8 cellular contexts compared by ENCODE assay signal in genomic region chr6:35495258-35496035, GRCh38. TPM values are rescaled to one million over a fixed set of nuclear protein-coding genes. Genes with fewer than 3 reads are reported as not detected.
DNase-seq lines count a peak whose midpoint lies in the region; ATAC-seq and FAIRE-seq lines count a peak whose summit lies in the region.

No MANE protein-coding gene starts in this region.

- no peaks in the 10 kb centered on the region for H3K36me3 Mint-ChIP-seq in activated T-helper 17 cell treated with anti-CD3 and anti-CD28 coated beads, Interleukin-2, amount 50 U/mL, for 72 hours (ENCODE audit: low read depth)

- no peaks in the 10 kb centered on the region for H3K36me3 ChIP-seq in H7 (replicated peaks; ENCODE audit: control insufficient read depth, insufficient read depth, low read length)
- peaks cover 4% of the 10 kb centered on the region for H3K36me3 ChIP-seq in iPS-15b (ENCODE audit: control insufficient read depth, insufficient read depth, low read length)
- no peaks in the 10 kb centered on the region for H3K36me3 ChIP-seq in small intestine (ENCODE audit: control insufficient read depth in 2 of 2, insufficient read depth in 2 of 2, low read length in 2 of 2)

- H3K27ac Mint-ChIP-seq in activated T-helper 17 cell treated with anti-CD3 and anti-CD28 coated beads, Interleukin-2, amount 50 U/mL, for 72 hours = no peak overlapping the region

- no peak for ATAC-seq in activated T-helper 17 cell treated with anti-CD3 and anti-CD28 coated beads, Interleukin-2, amount 50 U/mL, for 72 hours (replicated peaks)
- no peak for ATAC-seq in activated CD4-positive, CD25-positive, alpha-beta regulatory T cell treated with anti-CD3 and anti-CD28 coated beads, Interleukin-2, amount 50 U/mL, for 24 hours

- no peaks in the 10 kb centered on the region for H3K9me3 Mint-ChIP-seq in activated T-helper 17 cell treated with anti-CD3 and anti-CD28 coated beads, Interleukin-2, amount 50 U/mL, for 72 hours

- no peak for FAIRE-seq in small intestine (lab: Jason Lieb, UNC)

- DNase-seq in H7 (no peak), small intestine (no peak), cortex of kidney (lab: John Stamatoyannopoulos, UW) (no peak), medulla oblongata (ENCODE audit: extremely low spot score) (no peak), SKM-1 (lab: John Stamatoyannopoulos, UW; ENCODE audit: unreplicated experiment) (no peak)

- peaks cover 17% of the 10 kb centered on the region for H3K4me1 Mint-ChIP-seq in activated T-helper 17 cell treated with anti-CD3 and anti-CD28 coated beads, Interleukin-2, amount 50 U/mL, for 72 hours

- WGBS in small intestine, 3 donors = 32 to 56% (median 54%) methylated on average over 9 of the region's 9 CpGs

- H3K4me1 ChIP-seq in iPS-15b (ENCODE audit: control insufficient read depth, insufficient read depth, low read length) (peaks cover 41% of the 10 kb centered on the region), small intestine (ENCODE audit: control insufficient read depth in 2 of 2, insufficient read depth in 1 of 2, low read depth in 1 of 2, low read length in 1 of 2) (peaks cover 3 to 5% of the 10 kb centered on the region in 2 donors)

- no peak overlapping the region for H3K9ac ChIP-seq in iPS-15b (ENCODE audit: low read depth, low read length)

- peaks cover 5% of the 10 kb centered on the region for H3K27me3 ChIP-seq in H7 (ENCODE audit: control insufficient read depth, insufficient read depth, low read length)
- H3K27me3 ChIP-seq in iPS-15b (ENCODE audit: control insufficient read depth, insufficient read depth, low read length) = peaks cover 24% of the 10 kb centered on the region
- no peaks in the 10 kb centered on the region for H3K27me3 ChIP-seq in small intestine (ENCODE audit: control insufficient read depth in 2 of 2, insufficient read depth in 2 of 2, low read length in 2 of 2)

- H3K4me3 ChIP-seq in H7 (ENCODE audit: insufficient read depth, low read depth, low read length) = peak overlapping the region; percentile 63
- H3K4me3 ChIP-seq in iPS-15b (ENCODE audit: low read depth, low read length) = peak overlapping the region; percentile 77
- peak overlapping the region; percentile 71 to 91 for H3K4me3 ChIP-seq in small intestine (ENCODE audit: low read depth in 1 of 2, low read length in 2 of 2)

- peak overlapping the region; percentile 30 to 73 for H3K27ac ChIP-seq in small intestine (ENCODE audit: low read depth in 1 of 2, low read length in 1 of 2)

- H3K9me3 ChIP-seq in iPS-15b (ENCODE audit: control insufficient read depth, insufficient read depth, low read length) = no peaks in the 10 kb centered on the region
- H3K9me3 ChIP-seq in small intestine (ENCODE audit: control insufficient read depth, low read depth) = no peaks in the 10 kb centered on the region

- peaks cover 9% of the 10 kb centered on the region for H3K27me3 Mint-ChIP-seq in activated T-helper 17 cell treated with anti-CD3 and anti-CD28 coated beads, Interleukin-2, amount 50 U/mL, for 72 hours

- H3K4me3 Mint-ChIP-seq in activated T-helper 17 cell treated with anti-CD3 and anti-CD28 coated beads, Interleukin-2, amount 50 U/mL, for 72 hours = peak overlapping the region; percentile 59

RNA-seq across cellular contexts. Expression of gene TEAD3, which starts 1.4 kb away (rescaled TPM):
- 17.6 and 18.0 TPM in 2 replicates for total RNA-seq in H7 (2014; rRNA removed; shearing (Covaris generic))
- 1 to 10 TPM in 1 of 2 donors, under 1 TPM in 1; 0.80 to 1.8 TPM for total RNA-seq in activated T-helper 17 cell treated with anti-CD3 and anti-CD28 coated beads, Interleukin-2, amount 50 U/mL, for 72 hours
- 10 to 100 TPM; 13.4 to 20.1 (median 17.8) TPM for polyA plus RNA-seq in small intestine

RNA-seq across cellular contexts. Expression of gene TULP1, which starts 17.2 kb away (rescaled TPM):
- 0.55 and 1.3 TPM in 2 replicates for total RNA-seq in H7 (2014; rRNA removed; shearing (Covaris generic))
- total RNA-seq in activated T-helper 17 cell treated with anti-CD3 and anti-CD28 coated beads, Interleukin-2, amount 50 U/mL, for 72 hours = not detected
- not detected for polyA plus RNA-seq in small intestine

RNA-seq across cellular contexts. Expression of gene RPL10A, which starts 27.2 kb away (rescaled TPM):
- total RNA-seq in H7 (2014; rRNA removed; shearing (Covaris generic)) = 2,080 and 2,249 TPM in 2 replicates
- 1,000 to 10,000 TPM; 1,667 to 1,900 TPM for total RNA-seq in activated T-helper 17 cell treated with anti-CD3 and anti-CD28 coated beads, Interleukin-2, amount 50 U/mL, for 72 hours
- 1,000 to 10,000 TPM in 2 of 3 donors, 100 to 1,000 TPM in 1; 724 to 2,603 (median 1,707) TPM for polyA plus RNA-seq in small intestine

RNA-seq across cellular contexts. Expression of gene FANCE, which starts 43.3 kb away (rescaled TPM):
- total RNA-seq in H7 (2014; rRNA removed; shearing (Covaris generic)) = 18.7 and 22.8 TPM in 2 replicates
- 10 to 100 TPM in 1 of 2 donors, 1 to 10 TPM in 1; 8.4 to 18.2 TPM for total RNA-seq in activated T-helper 17 cell treated with anti-CD3 and anti-CD28 coated beads, Interleukin-2, amount 50 U/mL, for 72 hours
- 1 to 10 TPM; 1.6 to 4.6 (median 1.6) TPM for polyA plus RNA-seq in small intestine
